8 cellular contexts compared by ENCODE assay signal in the genomic region with DNA sequence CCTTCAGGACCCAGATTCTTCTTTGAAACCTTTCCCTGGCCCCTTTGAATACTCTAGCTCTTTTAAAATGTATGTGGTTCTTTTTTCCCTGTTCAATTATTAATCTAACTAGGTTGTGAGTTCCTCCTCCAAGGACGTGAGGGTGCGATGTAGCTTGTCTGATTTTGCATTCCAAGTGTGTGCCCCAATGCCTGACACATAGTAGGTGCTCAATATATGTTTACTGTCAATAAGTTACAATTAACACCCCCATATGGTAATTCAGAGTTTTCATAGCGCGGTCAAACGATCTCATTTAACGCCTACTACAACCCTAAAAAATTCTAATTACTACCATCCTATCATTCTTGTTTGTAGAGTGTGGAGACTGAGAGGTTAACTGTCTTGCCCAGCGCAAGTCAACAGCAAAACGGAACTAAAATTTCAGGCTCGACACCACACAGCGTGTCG. TPM values are rescaled to one million over a fixed set of nuclear protein-coding genes. Genes with fewer than 3 reads are reported as not detected.
DNase-seq lines count a peak whose midpoint lies in the region; ATAC-seq and TF ChIP-seq lines count a peak whose summit lies in the region.

No MANE protein-coding gene starts in this region.

- peak overlapping the region; percentile 63; the same call in 1 of the 2 replicates for H3K4me3 ChIP-seq in GM08714 (ENCODE audit: low read length)
- H3K4me3 ChIP-seq in SJCRH30 = peak overlapping the region; percentile 79
- peak overlapping the region; percentile 68 to 99 (median 88) for H3K4me3 ChIP-seq in esophagus muscularis mucosa
- peak overlapping the region; percentile 89 to 90 for H3K4me3 ChIP-seq in prostate gland

- no peak overlapping the region for H3K27ac ChIP-seq in SJCRH30
- peak overlapping the region; percentile 93 to 97 (median 95) for H3K27ac ChIP-seq in esophagus muscularis mucosa (replicated peaks in 1 of 4)
- peak overlapping the region; percentile 84 to 85 for H3K27ac ChIP-seq in prostate gland

- intact Hi-C loops in esophagus muscularis mucosa (cut with DNase I) (loop anchor here (10.0 kb wide), 1 partner anchor 190 kb away; a partner anchor contains a TSS), prostate gland (cut with DNase I) (no loop called here)

- no peak for TF ChIP-seq CTCF in esophagus muscularis mucosa (IDR thresholded peaks at IDR 0.05)
- no peak for TF ChIP-seq CTCF in prostate gland (IDR thresholded peaks at IDR 0.05)

- H3K27me3 ChIP-seq in SJCRH30 (no peaks in the 10 kb centered on the region), esophagus muscularis mucosa (no peaks in the 10 kb centered on the region), prostate gland (replicated peaks; ENCODE audit: insufficient read depth) (no peaks in the 10 kb centered on the region)

- TF ChIP-seq EP300 in esophagus muscularis mucosa (IDR thresholded peaks at IDR 0.05) = no peak

- DNase-seq in SJCRH30 (no peak), esophagus muscularis mucosa (ENCODE audit: extremely low spot score) (no peak), prostate gland (ENCODE audit: low spot score) (no peak), NOMO-1 (lab: John Stamatoyannopoulos, UW; ENCODE audit: unreplicated experiment in 2 of 2) (no peak), NCI-H2081 treated with DMSO at 0.1 percent for 48 hours (lab: John Stamatoyannopoulos, UW) (no peak)
- no peak for DNase-seq in stimulated activated naive CD4-positive, alpha-beta T cell treated with Interleukin-2 at 50 U/mL for 16 hours (lab: John Stamatoyannopoulos, UW)

- H3K9me3 ChIP-seq in SJCRH30 (replicated peaks) = no peaks in the 10 kb centered on the region
- no peaks in the 10 kb centered on the region for H3K9me3 ChIP-seq in esophagus muscularis mucosa
- no peaks in the 10 kb centered on the region for H3K9me3 ChIP-seq in prostate gland

- no peak for TF ChIP-seq POLR2A in esophagus muscularis mucosa (IDR thresholded peaks at IDR 0.05; ENCODE audit: low read depth)
- TF ChIP-seq POLR2A in prostate gland (IDR thresholded peaks at IDR 0.05) = no peak

- 16% methylated on average over 11 of the region's 11 CpGs for WGBS in esophagus muscularis mucosa
- 17% methylated on average over 11 of the region's 11 CpGs for WGBS in prostate gland

- H3K4me1 ChIP-seq in SJCRH30 (no peaks in the 10 kb centered on the region), esophagus muscularis mucosa (peaks cover 19 to 35% (median 31%) of the 10 kb centered on the region in 4 donors), prostate gland (replicated peaks) (no peaks in the 10 kb centered on the region)

- ATAC-seq in GM18858 (IDR thresholded peaks at IDR 0.05; ENCODE audit: unreplicated experiment) = no peak

- H3K36me3 ChIP-seq in SJCRH30 (no peaks in the 10 kb centered on the region), esophagus muscularis mucosa (no peaks in the 10 kb centered on the region), prostate gland (no peaks in the 10 kb centered on the region)

RNA-seq across cellular contexts. Expression of a gene that starts 0.5 kb away (rescaled TPM):
- 32.1 and 35.4 TPM in 2 replicates for total RNA-seq in SJCRH30 (2014; rRNA removed; shearing (Covaris generic))
- total RNA-seq in esophagus muscularis mucosa = 10 to 100 TPM; 29.7 to 43.4 (median 34.6) TPM
- 10 to 100 TPM; 18.8 to 48.7 TPM for total RNA-seq in prostate gland
